In the genomic region with DNA sequence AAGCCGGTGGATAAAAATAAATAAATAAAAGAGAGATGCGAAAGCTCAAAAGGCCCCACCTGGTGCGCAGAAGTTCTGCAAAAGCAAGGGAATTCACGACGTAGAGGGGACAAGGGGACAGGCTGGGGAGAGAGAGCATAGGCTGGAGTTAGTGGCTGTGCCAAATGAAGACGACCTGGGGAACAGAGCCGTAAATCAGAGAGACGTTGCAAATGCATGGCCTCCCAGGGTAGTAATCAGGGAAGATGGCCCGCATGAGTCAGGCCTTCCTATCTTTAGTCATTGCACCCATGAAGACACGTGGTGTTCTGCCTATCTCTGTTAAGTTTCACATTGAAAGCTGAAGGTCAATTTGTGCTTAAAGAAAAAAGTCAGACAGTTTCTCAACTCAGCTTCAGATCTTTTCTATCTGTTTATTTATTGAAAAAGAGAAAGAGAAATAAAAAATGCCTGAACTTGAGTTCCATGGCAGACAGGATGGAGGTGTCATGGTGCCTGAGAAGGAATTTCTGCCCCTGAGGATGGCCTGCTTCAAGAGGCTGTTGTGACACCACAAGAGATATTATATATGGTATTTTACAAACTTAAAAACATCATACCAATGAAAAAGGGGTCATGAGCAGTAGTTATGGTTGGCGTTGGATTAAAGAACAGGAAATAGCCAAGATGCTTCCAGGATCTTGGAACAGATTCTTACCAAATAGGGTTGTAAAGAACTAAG, we compare ENCODE assay signal across 2 cellular contexts.
A peak's percentile ranks its signal among the peaks of the same experiment; 100 is the strongest.
TF ChIP-seq lines count a peak whose summit lies in the region.

No MANE protein-coding gene starts in this region.

TF ChIP-seq in SK-N-SH, 30 proteins besides CTCF, POLR2A, EP300 and RAD21 (continued from another document and continues in another):
- TF ChIP-seq, protein P1, sequence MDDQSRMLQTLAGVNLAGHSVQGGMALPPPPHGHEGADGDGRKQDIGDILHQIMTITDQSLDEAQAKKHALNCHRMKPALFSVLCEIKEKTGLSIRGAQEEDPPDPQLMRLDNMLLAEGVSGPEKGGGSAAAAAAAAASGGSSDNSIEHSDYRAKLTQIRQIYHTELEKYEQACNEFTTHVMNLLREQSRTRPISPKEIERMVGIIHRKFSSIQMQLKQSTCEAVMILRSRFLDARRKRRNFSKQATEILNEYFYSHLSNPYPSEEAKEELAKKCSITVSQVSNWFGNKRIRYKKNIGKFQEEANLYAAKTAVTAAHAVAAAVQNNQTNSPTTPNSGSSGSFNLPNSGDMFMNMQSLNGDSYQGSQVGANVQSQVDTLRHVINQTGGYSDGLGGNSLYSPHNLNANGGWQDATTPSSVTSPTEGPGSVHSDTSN (IDR thresholded peaks at IDR 0.05): peak; percentile 67
- TF ChIP-seq, protein P2, sequence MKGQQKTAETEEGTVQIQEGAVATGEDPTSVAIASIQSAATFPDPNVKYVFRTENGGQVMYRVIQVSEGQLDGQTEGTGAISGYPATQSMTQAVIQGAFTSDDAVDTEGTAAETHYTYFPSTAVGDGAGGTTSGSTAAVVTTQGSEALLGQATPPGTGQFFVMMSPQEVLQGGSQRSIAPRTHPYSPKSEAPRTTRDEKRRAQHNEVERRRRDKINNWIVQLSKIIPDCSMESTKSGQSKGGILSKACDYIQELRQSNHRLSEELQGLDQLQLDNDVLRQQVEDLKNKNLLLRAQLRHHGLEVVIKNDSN (IDR thresholded peaks at IDR 0.05; ENCODE audit: borderline replicate concordance, low read depth): peak; percentile 44; the same call in 1 of the 2 replicates
- TF ChIP-seq RFX5 (IDR thresholded peaks at IDR 0.05; ENCODE audit: low read length) (no peak), YY1 (IDR thresholded peaks at IDR 0.05; ENCODE audit: low read depth) (no peak), FOXM1 (IDR thresholded peaks at IDR 0.05; ENCODE audit: low read depth) (no peak), GABPA (IDR thresholded peaks at IDR 0.05; ENCODE audit: low read depth) (no peak), EZH2phosphoT487 (IDR thresholded peaks at IDR 0.05; ENCODE audit: borderline replicate concordance, low read depth) (no peak), FOSL2 (IDR thresholded peaks at IDR 0.05; ENCODE audit: borderline replicate concordance, low read depth) (peak; percentile 52; the same call in 1 of the 2 replicates), SIN3A (IDR thresholded peaks at IDR 0.05; ENCODE audit: borderline replicate concordance, low read depth, low read length) (no peak), JUND (IDR thresholded peaks at IDR 0.05) (0 out of 2 replicates have a peak, but pooled peaks have one; percentile 26), RXRA (IDR thresholded peaks at IDR 0.05; ENCODE audit: borderline replicate concordance, low read depth) (no peak), TAF1 (IDR thresholded peaks at IDR 0.05; ENCODE audit: borderline replicate concordance, low read depth, low read length) (no peak), FOXJ3 (CRISPR knock-in tag; IDR thresholded peaks at IDR 0.05) (no peak), GATA2 (CRISPR knock-in tag; IDR thresholded peaks at IDR 0.05) (no peak), NRF1 (IDR thresholded peaks at IDR 0.05; ENCODE audit: low read depth, low read length) (no peak), ELF1 (IDR thresholded peaks at IDR 0.05) (no peak), SMC3 (IDR thresholded peaks at IDR 0.05; ENCODE audit: low read depth, low read length) (no peak), TCF12 (IDR thresholded peaks at IDR 0.05) (peak; percentile 53)
- TF ChIP-seq, protein P3, sequence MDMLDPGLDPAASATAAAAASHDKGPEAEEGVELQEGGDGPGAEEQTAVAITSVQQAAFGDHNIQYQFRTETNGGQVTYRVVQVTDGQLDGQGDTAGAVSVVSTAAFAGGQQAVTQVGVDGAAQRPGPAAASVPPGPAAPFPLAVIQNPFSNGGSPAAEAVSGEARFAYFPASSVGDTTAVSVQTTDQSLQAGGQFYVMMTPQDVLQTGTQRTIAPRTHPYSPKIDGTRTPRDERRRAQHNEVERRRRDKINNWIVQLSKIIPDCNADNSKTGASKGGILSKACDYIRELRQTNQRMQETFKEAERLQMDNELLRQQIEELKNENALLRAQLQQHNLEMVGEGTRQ (IDR thresholded peaks at IDR 0.05; ENCODE audit: borderline replicate concordance, low read depth, low read length): no peak
- TF ChIP-seq, protein P4, sequence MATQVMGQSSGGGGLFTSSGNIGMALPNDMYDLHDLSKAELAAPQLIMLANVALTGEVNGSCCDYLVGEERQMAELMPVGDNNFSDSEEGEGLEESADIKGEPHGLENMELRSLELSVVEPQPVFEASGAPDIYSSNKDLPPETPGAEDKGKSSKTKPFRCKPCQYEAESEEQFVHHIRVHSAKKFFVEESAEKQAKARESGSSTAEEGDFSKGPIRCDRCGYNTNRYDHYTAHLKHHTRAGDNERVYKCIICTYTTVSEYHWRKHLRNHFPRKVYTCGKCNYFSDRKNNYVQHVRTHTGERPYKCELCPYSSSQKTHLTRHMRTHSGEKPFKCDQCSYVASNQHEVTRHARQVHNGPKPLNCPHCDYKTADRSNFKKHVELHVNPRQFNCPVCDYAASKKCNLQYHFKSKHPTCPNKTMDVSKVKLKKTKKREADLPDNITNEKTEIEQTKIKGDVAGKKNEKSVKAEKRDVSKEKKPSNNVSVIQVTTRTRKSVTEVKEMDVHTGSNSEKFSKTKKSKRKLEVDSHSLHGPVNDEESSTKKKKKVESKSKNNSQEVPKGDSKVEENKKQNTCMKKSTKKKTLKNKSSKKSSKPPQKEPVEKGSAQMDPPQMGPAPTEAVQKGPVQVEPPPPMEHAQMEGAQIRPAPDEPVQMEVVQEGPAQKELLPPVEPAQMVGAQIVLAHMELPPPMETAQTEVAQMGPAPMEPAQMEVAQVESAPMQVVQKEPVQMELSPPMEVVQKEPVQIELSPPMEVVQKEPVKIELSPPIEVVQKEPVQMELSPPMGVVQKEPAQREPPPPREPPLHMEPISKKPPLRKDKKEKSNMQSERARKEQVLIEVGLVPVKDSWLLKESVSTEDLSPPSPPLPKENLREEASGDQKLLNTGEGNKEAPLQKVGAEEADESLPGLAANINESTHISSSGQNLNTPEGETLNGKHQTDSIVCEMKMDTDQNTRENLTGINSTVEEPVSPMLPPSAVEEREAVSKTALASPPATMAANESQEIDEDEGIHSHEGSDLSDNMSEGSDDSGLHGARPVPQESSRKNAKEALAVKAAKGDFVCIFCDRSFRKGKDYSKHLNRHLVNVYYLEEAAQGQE (IDR thresholded peaks at IDR 0.05; ENCODE audit: low read depth, low read length): no peak
- TF ChIP-seq, protein P5, sequence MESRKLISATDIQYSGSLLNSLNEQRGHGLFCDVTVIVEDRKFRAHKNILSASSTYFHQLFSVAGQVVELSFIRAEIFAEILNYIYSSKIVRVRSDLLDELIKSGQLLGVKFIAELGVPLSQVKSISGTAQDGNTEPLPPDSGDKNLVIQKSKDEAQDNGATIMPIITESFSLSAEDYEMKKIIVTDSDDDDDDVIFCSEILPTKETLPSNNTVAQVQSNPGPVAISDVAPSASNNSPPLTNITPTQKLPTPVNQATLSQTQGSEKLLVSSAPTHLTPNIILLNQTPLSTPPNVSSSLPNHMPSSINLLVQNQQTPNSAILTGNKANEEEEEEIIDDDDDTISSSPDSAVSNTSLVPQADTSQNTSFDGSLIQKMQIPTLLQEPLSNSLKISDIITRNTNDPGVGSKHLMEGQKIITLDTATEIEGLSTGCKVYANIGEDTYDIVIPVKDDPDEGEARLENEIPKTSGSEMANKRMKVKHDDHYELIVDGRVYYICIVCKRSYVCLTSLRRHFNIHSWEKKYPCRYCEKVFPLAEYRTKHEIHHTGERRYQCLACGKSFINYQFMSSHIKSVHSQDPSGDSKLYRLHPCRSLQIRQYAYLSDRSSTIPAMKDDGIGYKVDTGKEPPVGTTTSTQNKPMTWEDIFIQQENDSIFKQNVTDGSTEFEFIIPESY (IDR thresholded peaks at IDR 0.05; ENCODE audit: borderline replicate concordance, low read depth): no peak

TF ChIP-seq in SK-N-SH treated with all-trans-retinoic acid at 6 μM for 48 hours, 23 proteins besides CTCF, POLR2A, EP300 and RAD21:
- TF ChIP-seq, protein P6, sequence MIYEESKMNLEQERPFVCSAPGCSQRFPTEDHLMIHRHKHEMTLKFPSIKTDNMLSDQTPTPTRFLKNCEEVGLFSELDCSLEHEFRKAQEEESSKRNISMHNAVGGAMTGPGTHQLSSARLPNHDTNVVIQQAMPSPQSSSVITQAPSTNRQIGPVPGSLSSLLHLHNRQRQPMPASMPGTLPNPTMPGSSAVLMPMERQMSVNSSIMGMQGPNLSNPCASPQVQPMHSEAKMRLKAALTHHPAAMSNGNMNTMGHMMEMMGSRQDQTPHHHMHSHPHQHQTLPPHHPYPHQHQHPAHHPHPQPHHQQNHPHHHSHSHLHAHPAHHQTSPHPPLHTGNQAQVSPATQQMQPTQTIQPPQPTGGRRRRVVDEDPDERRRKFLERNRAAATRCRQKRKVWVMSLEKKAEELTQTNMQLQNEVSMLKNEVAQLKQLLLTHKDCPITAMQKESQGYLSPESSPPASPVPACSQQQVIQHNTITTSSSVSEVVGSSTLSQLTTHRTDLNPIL (CRISPR knock-in tag; IDR thresholded peaks at IDR 0.05; ENCODE audit: low read depth): no peak
